11 cellular contexts compared by ENCODE assay signal in the genomic region with DNA sequence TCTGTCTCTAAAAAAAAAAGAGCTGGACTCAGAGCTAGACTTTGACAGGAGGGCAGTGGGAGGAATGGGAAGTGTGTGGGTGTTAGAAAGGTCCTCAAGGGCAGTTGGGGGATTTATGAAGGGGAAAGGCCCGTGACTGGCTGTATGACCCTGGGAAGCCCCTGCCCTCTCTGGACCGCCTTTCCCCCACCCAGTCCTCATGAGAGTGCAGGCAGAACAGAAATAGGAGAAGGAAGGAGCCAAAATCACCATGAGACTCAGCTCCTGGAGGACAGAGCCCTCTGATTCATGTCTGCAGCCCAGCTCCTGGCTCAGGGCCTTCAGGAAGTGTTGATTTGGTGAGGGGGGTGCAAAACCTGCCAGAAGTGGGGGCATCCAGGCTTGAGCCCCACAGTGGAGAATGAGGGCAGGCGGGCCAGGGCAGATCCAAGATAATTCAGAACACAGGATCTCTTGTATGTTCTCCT. TPM values are rescaled to one million over a fixed set of nuclear protein-coding genes. Genes with fewer than 3 reads are reported as not detected.
DNase-seq lines count a peak whose midpoint lies in the region; ATAC-seq and TF ChIP-seq lines count a peak whose summit lies in the region.
"Had no signal": no experiment of that assay in that cellular context is flagged by ENCODE, and none has a peak within 500 bp of the region (broad histone marks: within the 10 kb centered on the region; RNA-seq: fewer than 3 reads in every experiment).

No MANE protein-coding gene starts in this region.

- H3K79me2 ChIP-seq in OCI-LY1 (ENCODE audit: insufficient read depth, low read length) = no peaks in the 10 kb centered on the region

- intact Hi-C loops in dorsolateral prefrontal cortex (cut with DNase I) = no loop called here

- H3K27me3 Mint-ChIP-seq in T-helper 2 cell treated with Interferon-gamma antibody and Interleukin-4, amounts not matched to agents 5 μg/mL and 100 μg/mL, for 36 hours (ENCODE audit: low read depth) = no peaks in the 10 kb centered on the region
- H3K27me3 Mint-ChIP-seq in stimulated activated memory B cell treated with anti-CD40 and anti-IgM and Interleukin-4, amounts not matched to agents 10 μg/mL and 1 μg/mL and 100 μg/mL, for 72 hours = no peaks in the 10 kb centered on the region

- H3K4me3 Mint-ChIP-seq in T-helper 2 cell treated with Interferon-gamma antibody and Interleukin-4, amounts not matched to agents 5 μg/mL and 100 μg/mL, for 36 hours = peak overlapping the region; percentile 28
- peak overlapping the region; percentile 4 for H3K4me3 Mint-ChIP-seq in stimulated activated memory B cell treated with anti-CD40 and anti-IgM and Interleukin-4, amounts not matched to agents 10 μg/mL and 1 μg/mL and 100 μg/mL, for 72 hours

- H3K4me2 ChIP-seq in OCI-LY1 (ENCODE audit: low read length) = no peak overlapping the region

- peak overlapping the region; percentile 16 for H3K27ac ChIP-seq in OCI-LY1 (ENCODE audit: low read depth, low read length, poor library complexity, severe bottlenecking)
- H3K27ac ChIP-seq in tibial nerve = peak overlapping the region in 2 of 4 donors; percentile 24 to 60
- H3K27ac ChIP-seq in foreskin keratinocyte = no peak overlapping the region
- no peak overlapping the region for H3K27ac ChIP-seq in dorsolateral prefrontal cortex

- TF ChIP-seq EP300 in tibial nerve (IDR thresholded peaks at IDR 0.05) = no peak

- peak; percentile 45 for ATAC-seq in stimulated activated memory B cell treated with anti-CD40 and anti-IgM and Interleukin-4, amounts not matched to agents 10 μg/mL and 1 μg/mL and 100 μg/mL, for 72 hours
- ATAC-seq in foreskin keratinocyte = no peak

- peaks cover 3% of the 10 kb centered on the region; the same call in 1 of the 2 replicates for H3K36me3 ChIP-seq in OCI-LY1 (ENCODE audit: insufficient read depth, low read length)
- H3K36me3 ChIP-seq in tibial nerve = no peaks in the 10 kb centered on the region

- H3K9me3 ChIP-seq in OCI-LY1 (ENCODE audit: low read length) (no peaks in the 10 kb centered on the region), tibial nerve (no peaks in the 10 kb centered on the region)

- peaks cover 34% of the 10 kb centered on the region for H3K36me3 Mint-ChIP-seq in T-helper 2 cell treated with Interferon-gamma antibody and Interleukin-4, amounts not matched to agents 5 μg/mL and 100 μg/mL, for 36 hours (ENCODE audit: low read depth)
- H3K36me3 Mint-ChIP-seq in stimulated activated memory B cell treated with anti-CD40 and anti-IgM and Interleukin-4, amounts not matched to agents 10 μg/mL and 1 μg/mL and 100 μg/mL, for 72 hours = peaks cover 25% of the 10 kb centered on the region

- no peaks in the 10 kb centered on the region for H3K9me2 ChIP-seq in OCI-LY1 (ENCODE audit: low read depth, low read length)

- H3K4me1 ChIP-seq in OCI-LY1 (ENCODE audit: insufficient read depth, low read length, severe bottlenecking) (peaks cover 39% of the 10 kb centered on the region), tibial nerve (peaks cover 0 to 36% (median 18%) of the 10 kb centered on the region in 4 donors), foreskin keratinocyte (peaks cover 29% of the 10 kb centered on the region)

- DNase-seq in T-helper 2 cell treated with Interferon-gamma antibody and Interleukin-4, amounts not matched to agents 5 μg/mL and 100 μg/mL, for 36 hours (ENCODE audit: low spot score) = peak; percentile 58
- DNase-seq in T-helper 2 cell (no peak), dedifferentiated amniotic fluid mesenchymal stem cell (ENCODE audit: extremely low spot score) (peak; percentile 42), tibial nerve (ENCODE audit: low spot score in 2 of 2) (no peak), foreskin keratinocyte (no peak), dorsolateral prefrontal cortex (no peak)
- DNase-seq: mesendoderm; NCI-H2081; stimulated activated CD4-positive, alpha-beta T cell treated with anti-CD3 and anti-CD28 coated beads, Interleukin-4, amount 100 ng/mL, for 1 hour had no signal

- H3K9ac ChIP-seq in OCI-LY1 (ENCODE audit: low read length) = no peak overlapping the region

- H3K4me3 ChIP-seq in OCI-LY1 (ENCODE audit: low read depth, low read length, poor library complexity, severe bottlenecking) (no peak overlapping the region), tibial nerve (no peak overlapping the region), dorsolateral prefrontal cortex (no peak overlapping the region)

- no peak overlapping the region for H2AFZ ChIP-seq in OCI-LY1 (ENCODE audit: low read length)

- H3K27ac Mint-ChIP-seq in T-helper 2 cell treated with Interferon-gamma antibody and Interleukin-4, amounts not matched to agents 5 μg/mL and 100 μg/mL, for 36 hours = peak overlapping the region; percentile 83
- H3K27ac Mint-ChIP-seq in stimulated activated memory B cell treated with anti-CD40 and anti-IgM and Interleukin-4, amounts not matched to agents 10 μg/mL and 1 μg/mL and 100 μg/mL, for 72 hours = peak overlapping the region; percentile 93

- H4K20me1 ChIP-seq in OCI-LY1 (ENCODE audit: insufficient read depth, low read length) = no peaks in the 10 kb centered on the region

- H3K4me1 Mint-ChIP-seq in T-helper 2 cell treated with Interferon-gamma antibody and Interleukin-4, amounts not matched to agents 5 μg/mL and 100 μg/mL, for 36 hours (ENCODE audit: low read depth) = peaks cover 50% of the 10 kb centered on the region
- H3K4me1 Mint-ChIP-seq in stimulated activated memory B cell treated with anti-CD40 and anti-IgM and Interleukin-4, amounts not matched to agents 10 μg/mL and 1 μg/mL and 100 μg/mL, for 72 hours = peaks cover 90% of the 10 kb centered on the region

- H3F3A ChIP-seq in OCI-LY1 (ENCODE audit: insufficient read depth, low read length) = no peaks in the 10 kb centered on the region

- H3K9me3 Mint-ChIP-seq in T-helper 2 cell treated with Interferon-gamma antibody and Interleukin-4, amounts not matched to agents 5 μg/mL and 100 μg/mL, for 36 hours = no peaks in the 10 kb centered on the region
- H3K9me3 Mint-ChIP-seq in stimulated activated memory B cell treated with anti-CD40 and anti-IgM and Interleukin-4, amounts not matched to agents 10 μg/mL and 1 μg/mL and 100 μg/mL, for 72 hours = no peaks in the 10 kb centered on the region

- no peak for TF ChIP-seq POLR2A in tibial nerve (IDR thresholded peaks at IDR 0.05)

- H3K27me3 ChIP-seq in OCI-LY1 (ENCODE audit: insufficient read depth, low read length) (no peaks in the 10 kb centered on the region), tibial nerve (no peaks in the 10 kb centered on the region), foreskin keratinocyte (no peaks in the 10 kb centered on the region), dorsolateral prefrontal cortex (no peaks in the 10 kb centered on the region)

- WGBS in tibial nerve, 2 donors = 24 to 29% methylated on average over 3 of the region's 3 CpGs

- no peak for TF ChIP-seq CTCF in OCI-LY1 (IDR thresholded peaks at IDR 0.05; ENCODE audit: low read length)
- no peak for TF ChIP-seq CTCF in tibial nerve (IDR thresholded peaks at IDR 0.05)
- no peak for TF ChIP-seq CTCF in foreskin keratinocyte (conservative IDR thresholded peaks at IDR 0.05)
- no peak for TF ChIP-seq CTCF in dorsolateral prefrontal cortex (IDR thresholded peaks at IDR 0.05 in 54 of 56, conservative IDR thresholded peaks at IDR 0.05 in 2 of 56; ENCODE audit: low read depth in 1 of 56, partially characterized antibody in 56 of 56)

RNA-seq across cellular contexts. Expression of a gene that starts 8.7 kb away (rescaled TPM):
- total RNA-seq in tibial nerve = 10 to 100 TPM; 14.6 to 49.8 (median 28.0) TPM
- total RNA-seq in foreskin keratinocyte = 27.7 and 29.5 TPM in 2 replicates
- 38.3 and 39.8 TPM in 2 replicates for polyA plus RNA-seq in foreskin keratinocyte
- 100 to 1,000 TPM in 11 of 120 experiments, 10 to 100 TPM in 109; 48.9 to 130 (median 77.0) TPM for total RNA-seq in dorsolateral prefrontal cortex

RNA-seq across cellular contexts. Expression of a gene that starts 17.3 kb away (rescaled TPM):
- total RNA-seq in tibial nerve (10 to 100 TPM in 1 of 4 donors, 1 to 10 TPM in 3; 4.6 to 18.3 (median 6.8) TPM), foreskin keratinocyte (0.74 and 0.85 TPM in 2 replicates), dorsolateral prefrontal cortex (1 to 10 TPM in 109 of 120 experiments, under 1 TPM in 9, not detected in 2; 0.42 to 5.9 (median 2.5) TPM)
- polyA plus RNA-seq in foreskin keratinocyte = 0.56 and 0.76 TPM in 2 replicates

RNA-seq across cellular contexts. Expression of a gene that starts 38.7 kb away (rescaled TPM):
- total RNA-seq in tibial nerve (1 to 10 TPM in 1 of 4 donors, under 1 TPM in 3; 0.39 to 2.1 (median 0.53) TPM), foreskin keratinocyte (2.3 and 4.0 TPM in 2 replicates), dorsolateral prefrontal cortex (10 to 100 TPM in 119 of 120 experiments, 1 to 10 TPM in 1; 8.4 to 38.1 (median 23.9) TPM)
- 2.5 and 3.8 TPM in 2 replicates for polyA plus RNA-seq in foreskin keratinocyte

RNA-seq across cellular contexts. Expression of a gene that starts 47.6 kb away (rescaled TPM):
- total RNA-seq in tibial nerve (not detected), foreskin keratinocyte (not detected in 2 replicates), dorsolateral prefrontal cortex (not detected)
- not detected in 2 replicates for polyA plus RNA-seq in foreskin keratinocyte

Comparison
In these comparisons a context has a peak if more than half of its experiments do, and no peak if none do; other contexts are left out.
1. DNase-seq: peak in T-helper 2 cell treated with Interferon-gamma antibody and Interleukin-4, amounts not matched to agents 5 μg/mL and 100 μg/mL, for 36 hours (single experiment) and dedifferentiated amniotic fluid mesenchymal stem cell (single experiment); none in T-helper 2 cell (0 of 5), tibial nerve (0 of 2), foreskin keratinocyte (0 of 2) and dorsolateral prefrontal cortex (0 of 10).